Comparison of ENCODE assay signal across 10 cellular contexts in genomic region chr17:77163521-77164280, GRCh38. TPM values are rescaled to one million over a fixed set of nuclear protein-coding genes. Genes with fewer than 3 reads are reported as not detected.
DNase-seq lines count a peak whose midpoint lies in the region; ATAC-seq and TF ChIP-seq lines count a peak whose summit lies in the region.
"Had no signal": no experiment of that assay in that cellular context is flagged by ENCODE, and none has a peak within 500 bp of the region (broad histone marks: within the 10 kb centered on the region; RNA-seq: fewer than 3 reads in every experiment).

No MANE protein-coding gene starts in this region.

- intact Hi-C loops in sciatic nerve (cut with DNase I), result no loop called here

- H3K36me3 ChIP-seq in SK-N-MC (ENCODE audit: insufficient read depth, low read length), result peaks cover 10% of the 10 kb centered on the region
- peaks cover 6% of the 10 kb centered on the region for H3K36me3 ChIP-seq in right atrium auricular region

- H3K27ac ChIP-seq in SK-N-MC (0 out of 2 replicates have a peak overlapping the region, but pooled peaks have one; percentile 33), right atrium auricular region (peak overlapping the region; percentile 68 to 89)

- peaks cover 22% of the 10 kb centered on the region for H3K9me3 Mint-ChIP-seq in HFFc6

- no peak overlapping the region for H3K4me3 ChIP-seq in SK-N-MC
- no peak overlapping the region for H3K4me3 ChIP-seq in right atrium auricular region

- no peaks in the 10 kb centered on the region for H3K27me3 ChIP-seq in right atrium auricular region

- TF ChIP-seq CTCF in right atrium auricular region (IDR thresholded peaks at IDR 0.05) (no peak), HFFc6 (IDR thresholded peaks at IDR 0.05) (no peak)

- peaks cover 55% of the 10 kb centered on the region for H3K36me3 Mint-ChIP-seq in HFFc6 (ENCODE audit: low read depth)

- DNase-seq in ELF-1 (ENCODE audit: low read depth, low spot score) (peak; percentile 23), SK-N-MC (ENCODE audit: low read depth, low spot score) (no peak), right atrium auricular region (ENCODE audit: low spot score) (no peak), sciatic nerve (ENCODE audit: low spot score) (no peak), AG08395 (ENCODE audit: low spot score) (no peak), NCI-H146 (lab: John Stamatoyannopoulos, UW) (no peak), HFFc6 (no peak)
- DNase-seq in activated CD4-positive, CD25-positive, alpha-beta regulatory T cell treated with anti-CD3 and anti-CD28 coated beads, Interleukin-2, amount 50 U/mL, for 72 hours, result no peak

- no peak overlapping the region for H3K27ac Mint-ChIP-seq in HFFc6

- 0 out of 2 replicates have a peak, but pooled peaks cover 4% of the 10 kb centered on the region for H3K9me3 ChIP-seq in SK-N-MC (ENCODE audit: low read depth, low read length)
- peaks cover 0 to 14% of the 10 kb centered on the region in 2 donors for H3K9me3 ChIP-seq in right atrium auricular region

- peaks cover 1% of the 10 kb centered on the region; the same call in 1 of the 2 replicates for H3K27me3 Mint-ChIP-seq in HFFc6 (ENCODE audit: insufficient read depth)

- ATAC-seq in sciatic nerve, result peak; percentile 22
- ATAC-seq: activated CD4-positive, CD25-positive, alpha-beta regulatory T cell treated with anti-CD3 and anti-CD28 coated beads, Interleukin-2, amount 50 U/mL, for 24 hours; activated naive CD4-positive, alpha-beta T cell treated with anti-CD3 and anti-CD28 coated beads, Interleukin-2, amount 50 U/mL, for 72 hours had no signal

- no peak overlapping the region for H3K9ac ChIP-seq in SK-N-MC (ENCODE audit: insufficient read length)

- H3K4me1 ChIP-seq in right atrium auricular region, result peaks cover 0 to 73% of the 10 kb centered on the region in 2 donors

- H3K4me1 Mint-ChIP-seq in HFFc6 (ENCODE audit: low read depth), result peaks cover 42% of the 10 kb centered on the region

- no peak overlapping the region for H3K4me3 Mint-ChIP-seq in HFFc6

RNA-seq across cellular contexts. Expression of gene SEC14L1, which starts 22.9 kb away (rescaled TPM):
- 10 to 100 TPM; 48.2 to 54.0 TPM for total RNA-seq in right atrium auricular region
- total RNA-seq in sciatic nerve, result 130 TPM
- 10 to 100 TPM; 63.0 to 91.4 (median 75.0) TPM for total RNA-seq in HFFc6 (2021; fragmentation: NEBNext Ultra II Directional; extraction: Animal tissue kit (Norgen Biotek cat#: 25700))
